In genomic region chr12:55931780-55932545, GRCh38 we compare ENCODE assay signal across 8 cellular contexts. TPM values are rescaled to one million over a fixed set of nuclear protein-coding genes. Genes with fewer than 3 reads are reported as not detected.
DNase-seq lines count a peak whose midpoint lies in the region; ATAC-seq and TF ChIP-seq lines count a peak whose summit lies in the region.

No MANE protein-coding gene starts in this region.

- H3K27ac ChIP-seq in RWPE2 (ENCODE audit: poor library complexity, severe bottlenecking) = peak overlapping the region; percentile 98

- peak; percentile 52 for DNase-seq in stimulated activated CD4-positive, alpha-beta T cell treated with anti-CD3 and anti-CD28 coated beads, Interleukin-15, amount 100 ng/mL, for 24 hours
- no peak for DNase-seq in stimulated activated CD4-positive, alpha-beta T cell treated with anti-CD3 and anti-CD28 coated beads, Interleukin-2, amount 100 ng/mL, for 48 hours
- DNase-seq in RWPE2 (ENCODE audit: low spot score) (no peak), cardiac fibroblast (ENCODE audit: low read depth in 2 of 2) (peak; percentile 31 to 60), islet precursor cell (peak; percentile 83)

- peak overlapping the region; percentile 96 for H3K4me2 ChIP-seq in skeletal muscle satellite cell (ENCODE audit: low read length)

- TF ChIP-seq CTCF in RWPE2 (IDR thresholded peaks at IDR 0.05; ENCODE audit: poor library complexity, severe bottlenecking) = no peak
- no peak for TF ChIP-seq CTCF in cardiac fibroblast (IDR thresholded peaks at IDR 0.05; ENCODE audit: low read depth, low read length)

- H3K36me3 ChIP-seq in RWPE2 (ENCODE audit: low read depth) (peaks cover 37% of the 10 kb centered on the region), skeletal muscle satellite cell (ENCODE audit: insufficient read depth, low read length) (no peaks in the 10 kb centered on the region)

- H3K4me1 ChIP-seq in RWPE2 (ENCODE audit: insufficient read depth, poor library complexity, severe bottlenecking) (peaks cover 45% of the 10 kb centered on the region), skeletal muscle satellite cell (ENCODE audit: control insufficient read depth, insufficient read depth, low read length) (peaks cover 37% of the 10 kb centered on the region)

- ATAC-seq in RWPE2 (ENCODE audit: low read depth) (peak; percentile 21; the same call in 2 of the 3 replicates), GM21515 (IDR thresholded peaks at IDR 0.05; ENCODE audit: unreplicated experiment) (no peak), HG03175 (IDR thresholded peaks at IDR 0.05; ENCODE audit: unreplicated experiment) (no peak)

- peak overlapping the region; percentile 87 for H3K9ac ChIP-seq in skeletal muscle satellite cell (ENCODE audit: low read depth, low read length)

- H3K4me3 ChIP-seq in RWPE2 (ENCODE audit: severe bottlenecking) = peak overlapping the region; percentile 61
- H3K4me3 ChIP-seq in cardiac fibroblast (replicated peaks in 1 of 2; ENCODE audit: low read depth in 2 of 2, low read length in 2 of 2) = peak overlapping the region; percentile 78 to 83
- H3K4me3 ChIP-seq in skeletal muscle satellite cell (ENCODE audit: low read length) = peak overlapping the region; percentile 89

- no peaks in the 10 kb centered on the region for H3K27me3 ChIP-seq in RWPE2 (ENCODE audit: insufficient read depth, poor library complexity, severe bottlenecking)
- H3K27me3 ChIP-seq in skeletal muscle satellite cell (ENCODE audit: control insufficient read depth, insufficient read depth, low read length) = no peaks in the 10 kb centered on the region

- H3K9me3 ChIP-seq in RWPE2 (ENCODE audit: severe bottlenecking) (no peaks in the 10 kb centered on the region), skeletal muscle satellite cell (replicated peaks; ENCODE audit: low read length) (no peaks in the 10 kb centered on the region)

RNA-seq across cellular contexts. Expression of gene DGKA, which starts 1.0 kb away (rescaled TPM):
- 20.8 and 26.9 TPM in 2 replicates for total RNA-seq in skeletal muscle satellite cell (2012; rRNA removed)

RNA-seq across cellular contexts. Expression of gene PYM1, which starts 4.3 kb away (rescaled TPM):
- 22.1 and 38.0 TPM in 2 replicates for total RNA-seq in skeletal muscle satellite cell (2012; rRNA removed)

RNA-seq across cellular contexts. Expression of gene PMEL, which starts 33.9 kb away (rescaled TPM):
- total RNA-seq in skeletal muscle satellite cell (2012; rRNA removed) = 0.76 and 0.87 TPM in 2 replicates

RNA-seq across cellular contexts. Expression of gene CDK2, which starts 34.7 kb away (rescaled TPM):
- 15.2 and 24.0 TPM in 2 replicates for total RNA-seq in skeletal muscle satellite cell (2012; rRNA removed)

RNA-seq across cellular contexts. Expression of gene RAB5B, which starts 41.9 kb away (rescaled TPM):
- 44.6 and 45.9 TPM in 2 replicates for total RNA-seq in skeletal muscle satellite cell (2012; rRNA removed)

Comparison
In these comparisons a context has a peak if more than half of its experiments do, and no peak if none do; other contexts are left out.
1. DNase-seq: peak in stimulated activated CD4-positive, alpha-beta T cell treated with anti-CD3 and anti-CD28 coated beads, Interleukin-15, amount 100 ng/mL, for 24 hours (single experiment), cardiac fibroblast (2 of 2) and islet precursor cell (single experiment); none in stimulated activated CD4-positive, alpha-beta T cell treated with anti-CD3 and anti-CD28 coated beads, Interleukin-2, amount 100 ng/mL, for 48 hours (0 of 2) and RWPE2 (single experiment).
2. Peak in every context shown above with its lines, with median percentiles within 50 percentile points of each other: H3K4me3 ChIP-seq.